ENCODE assay signal across 1 cellular context in genomic region chr16:27359615-27360014, GRCh38.
TF ChIP-seq lines count a peak whose summit lies in the region.

No MANE protein-coding gene starts in this region.

TF ChIP-seq in HepG2, 621 proteins besides CTCF, POLR2A, EP300 and RAD21:
- TF ChIP-seq HOXA3 (CRISPR knock-in tag; IDR thresholded peaks at IDR 0.05): no peak
- TF ChIP-seq RBAK (CRISPR knock-in tag; IDR thresholded peaks at IDR 0.05): peak; percentile 95
TF ChIP-seq in HepG2: peak in this region for 1.
